In genomic region chr1:38964140-38964548, GRCh38 we compare ENCODE assay signal across 13 cellular contexts. TPM values are rescaled to one million over a fixed set of nuclear protein-coding genes. Genes with fewer than 3 reads are reported as not detected.
A peak's percentile ranks its signal among the peaks of the same experiment; 100 is the strongest.
DNase-seq lines count a peak whose midpoint lies in the region; ATAC-seq, FAIRE-seq and TF ChIP-seq lines count a peak whose summit lies in the region.
"Had no signal": no experiment of that assay in that cellular context is flagged by ENCODE, and none has a peak within 500 bp of the region (broad histone marks: within the 10 kb centered on the region; RNA-seq: fewer than 3 reads in every experiment).

No MANE protein-coding gene starts in this region.

- H2AFZ ChIP-seq in OCI-LY3 (ENCODE audit: low read depth, low read length) = no peak overlapping the region

- WGBS in A549 (ENCODE audit: missing lambda C conversion rate) = 58% methylated on average over 3 of the region's 3 CpGs

- H3F3A ChIP-seq in DOHH2 (ENCODE audit: control insufficient read depth, insufficient read depth) = no peaks in the 10 kb centered on the region

- peaks cover 22% of the 10 kb centered on the region for H3K4me1 ChIP-seq in A549
- H3K4me1 ChIP-seq in DOHH2 (ENCODE audit: control insufficient read depth, low read length) = no peaks in the 10 kb centered on the region
- no peaks in the 10 kb centered on the region for H3K4me1 ChIP-seq in OCI-LY3 (ENCODE audit: low read length)

- peak; percentile 30; the same call in 1 of the 3 replicates for TF ChIP-seq CTCF in A549 (IDR thresholded peaks at IDR 0.05)
- TF ChIP-seq CTCF in DOHH2 (IDR thresholded peaks at IDR 0.05; ENCODE audit: low read depth, low read length, poor library complexity, severe bottlenecking) = peak; percentile 16
- peak; percentile 41 for TF ChIP-seq CTCF in OCI-LY3 (IDR thresholded peaks at IDR 0.05; ENCODE audit: low read depth, low read length)
- TF ChIP-seq CTCF in epithelial cell of esophagus (IDR thresholded peaks at IDR 0.05; ENCODE audit: insufficient read depth, low read depth, low read length, missing control alignments) = peak; percentile 32
- TF ChIP-seq CTCF in RWPE1 (conservative IDR thresholded peaks at IDR 0.05; ENCODE audit: low read depth) = no peak

- no peaks in the 10 kb centered on the region for H3K9me2 ChIP-seq in DOHH2 (replicated peaks; ENCODE audit: control insufficient read depth, low read length)

- TF ChIP-seq EP300 in A549 (IDR thresholded peaks at IDR 0.05) = no peak

- no peak overlapping the region for H3K27ac ChIP-seq in A549
- no peak overlapping the region for H3K27ac ChIP-seq in DOHH2 (ENCODE audit: low read depth, low read length)
- no peak overlapping the region for H3K27ac ChIP-seq in OCI-LY3 (ENCODE audit: low read length)
- H3K27ac ChIP-seq in RWPE1 = no peak overlapping the region

- CTCF ChIA-PET in A549 (lab: Yijun Ruan, JAX) = interaction anchor here (0.8 kb wide), 1 partner anchor 99 kb away, joined by 3 read pairs; no protein-coding TSS in a partner anchor
- CTCF ChIA-PET in RWPE1 (lab: Yijun Ruan, JAX) = interaction anchor here (0.7 to 1.5 kb wide), 3 partner anchors 18 to 115 kb away, joined by 3 to 4 read pairs (median 3); no protein-coding TSS in a partner anchor

- POLR2A ChIA-PET in A549 (lab: Yijun Ruan, JAX) = no interaction called here
- POLR2A ChIA-PET in RWPE1 (lab: Yijun Ruan, JAX; ENCODE audit: low non-redundant PET) = no interaction called here

- FAIRE-seq in A549 (lab: Jason Lieb, UNC) = no peak
- FAIRE-seq: islet of Langerhans had no signal

- no peaks in the 10 kb centered on the region for H4K20me1 ChIP-seq in DOHH2 (ENCODE audit: control insufficient read depth, insufficient read depth, low read depth, low read length)
- no peaks in the 10 kb centered on the region for H4K20me1 ChIP-seq in OCI-LY3 (ENCODE audit: insufficient read depth, low read length)

- ATAC-seq in A549 = peak; percentile 88 to 96

- H3K9me3 ChIP-seq in A549 (no peaks in the 10 kb centered on the region), DOHH2 (ENCODE audit: control insufficient read depth, insufficient read depth, low read length) (no peaks in the 10 kb centered on the region), OCI-LY3 (ENCODE audit: insufficient read depth, low read length) (no peaks in the 10 kb centered on the region)

- TF ChIP-seq POLR2A in A549 (IDR thresholded peaks at IDR 0.05; ENCODE audit: low read length) = no peak

- TF ChIP-seq RAD21 in A549 (conservative IDR thresholded peaks at IDR 0.05 in 1 of 2, IDR thresholded peaks at IDR 0.05 in 1 of 2) = peak; percentile 19 to 33; a peak in 1 of 5 replicates

- peaks cover 7% of the 10 kb centered on the region; the same call in 1 of the 2 replicates for H3K27me3 ChIP-seq in DOHH2 (ENCODE audit: control insufficient read depth, low read length)
- H3K27me3 ChIP-seq in OCI-LY3 (ENCODE audit: low read depth, low read length) = no peaks in the 10 kb centered on the region

- intact Hi-C loops in posterior vena cava (cut with DNase I) = no loop called here

- H3K9ac ChIP-seq in OCI-LY3 (ENCODE audit: low read length) = no peak overlapping the region

- H3K4me2 ChIP-seq in A549 (no peak overlapping the region), DOHH2 (ENCODE audit: low read length) (no peak overlapping the region), OCI-LY3 (ENCODE audit: low read length) (no peak overlapping the region)

- DNase-seq in A549 (ENCODE audit: low read depth in 1 of 2, low spot score in 1 of 2) = peak; percentile 13 to 27
- DNase-seq in epithelial cell of esophagus (ENCODE audit: low read depth) = no peak
- no peak for DNase-seq in GM03348 (ENCODE audit: low spot score)
- DNase-seq in posterior vena cava (ENCODE audit: low spot score) = no peak
- DNase-seq in cerebellar nuclear complex (lab: John Stamatoyannopoulos, UW) = no peak
- no peak for DNase-seq in RWPE1 (ENCODE audit: low spot score)
- DNase-seq: activated T-cell treated with anti-CD3 and anti-CD28 coated beads, Interleukin-2, amount 50 U/mL, for 4 hours; DMS79; effector memory CD4-positive, alpha-beta T cell; MV-4-11 had no signal

- no peak overlapping the region for H3K4me3 ChIP-seq in A549
- no peak overlapping the region for H3K4me3 ChIP-seq in DOHH2 (ENCODE audit: low read length)
- no peak overlapping the region for H3K4me3 ChIP-seq in OCI-LY3 (ENCODE audit: low read length)
- H3K4me3 ChIP-seq in epithelial cell of esophagus (ENCODE audit: low read length) = no peak overlapping the region

- no peaks in the 10 kb centered on the region for H3K79me2 ChIP-seq in DOHH2 (ENCODE audit: control insufficient read depth, low read length)
- no peaks in the 10 kb centered on the region for H3K79me2 ChIP-seq in OCI-LY3 (ENCODE audit: low read length)

- H3K36me3 ChIP-seq in DOHH2 (ENCODE audit: control insufficient read depth, low read length) = no peaks in the 10 kb centered on the region
- H3K36me3 ChIP-seq in OCI-LY3 (replicated peaks; ENCODE audit: low read depth, low read length) = no peaks in the 10 kb centered on the region

TF ChIP-seq in A549, 52 proteins besides CTCF, POLR2A, EP300 and RAD21 (continues in another document):
- TF ChIP-seq PHF8 (IDR thresholded peaks at IDR 0.05; ENCODE audit: borderline replicate concordance, low read depth) (no peak), POLR2AphosphoS2 (conservative IDR thresholded peaks at IDR 0.05; ENCODE audit: low read length) (no peak), GATA3 (IDR thresholded peaks at IDR 0.05; ENCODE audit: borderline replicate concordance) (no peak), NPAS2 (CRISPR knock-in tag; IDR thresholded peaks at IDR 0.05; ENCODE audit: borderline replicate concordance) (no peak), MAFK (IDR thresholded peaks at IDR 0.05; ENCODE audit: partially characterized antibody) (no peak), FOSB (CRISPR knock-in tag; IDR thresholded peaks at IDR 0.05) (no peak), REST (IDR thresholded peaks at IDR 0.05) (no peak), ATOH8 (CRISPR knock-in tag; IDR thresholded peaks at IDR 0.05; ENCODE audit: low read depth) (no peak), BHLHE40 (IDR thresholded peaks at IDR 0.05; ENCODE audit: low read depth, low read length) (no peak), JUNB (IDR thresholded peaks at IDR 0.05) (no peak), HMGXB4 (CRISPR knock-in tag; IDR thresholded peaks at IDR 0.05; ENCODE audit: borderline replicate concordance) (no peak), KDM1A (IDR thresholded peaks at IDR 0.05; ENCODE audit: low read depth) (no peak)

RNA-seq across cellular contexts. Expression of gene RHBDL2, which starts 22.5 kb away (rescaled TPM):
- polyA plus RNA-seq in A549 (2011; rRNA removed) (2.5 and 2.6 TPM in 2 replicates), A549 (2017; fragmentation: RNase III; extraction: RNeasy Plus Mini Kit Qiagen cat#74134 plus additional on column Dnase treatment) (3.4 to 3.7 TPM (median 3.6 TPM) in 3 replicates)
- 1.0 and 1.2 TPM in 2 replicates for polyA plus RNA-seq in A549 (2012; cell fraction: cytosol; rRNA removed)
- 0.49 and 0.50 TPM in 2 replicates for polyA plus RNA-seq in A549 (2012; cell fraction: nucleus; rRNA removed)
- 0.24 and 1.1 TPM in 2 replicates for polyA minus RNA-seq in A549 (2011; rRNA and poly(A)+ RNA removed)
- total RNA-seq in posterior vena cava = 1 to 10 TPM in 1 of 2 donors, not detected in 1; 1.2 TPM
- total RNA-seq: activated T-cell treated with anti-CD3 and anti-CD28 coated beads, Interleukin-2, amount 50 U/mL, for 4 hours had no signal

RNA-seq across cellular contexts. Expression of gene AKIRIN1, which starts 26.9 kb away (rescaled TPM):
- polyA plus RNA-seq in A549 (2011; rRNA removed) = 62.0 and 72.0 TPM in 2 replicates
- 25.4 and 35.3 TPM in 2 replicates for polyA plus RNA-seq in A549 (2012; cell fraction: cytosol; rRNA removed)
- 11.8 and 13.0 TPM in 2 replicates for polyA plus RNA-seq in A549 (2012; cell fraction: nucleus; rRNA removed)
- polyA plus RNA-seq in A549 (2017; fragmentation: RNase III; extraction: RNeasy Plus Mini Kit Qiagen cat#74134 plus additional on column Dnase treatment) = 37.7 to 39.6 TPM (median 38.6 TPM) in 3 replicates
- 19.3 and 25.1 TPM in 2 replicates for polyA minus RNA-seq in A549 (2011; rRNA and poly(A)+ RNA removed)
- total RNA-seq in posterior vena cava = 10 to 100 TPM; 51.7 to 66.8 TPM

Comparison
In these comparisons a context has a peak if more than half of its experiments do, and no peak if none do; other contexts are left out.
1. DNase-seq: peak in A549 (2 of 2); none in epithelial cell of esophagus (single experiment), GM03348 (single experiment), posterior vena cava (single experiment), cerebellar nuclear complex (0 of 2) and RWPE1 (single experiment).